Comparison of ENCODE assay signal across 8 cellular contexts in genomic region chr2:136025057-136025973, GRCh38. TPM values are rescaled to one million over a fixed set of nuclear protein-coding genes. Genes with fewer than 3 reads are reported as not detected.
DNase-seq lines count a peak whose midpoint lies in the region; ATAC-seq and TF ChIP-seq lines count a peak whose summit lies in the region.

No MANE protein-coding gene starts in this region.

- CTCF ChIA-PET in GM10248 (lab: Yijun Ruan, JAX): interaction anchor here (0.7 to 1.9 kb wide), 8 partner anchors 10 to 359 kb away, joined by 3 to 7 read pairs (median 4); no protein-coding TSS in a partner anchor

- DNase-seq in GM10248 (ENCODE audit: extremely low spot score): peak; percentile 73
- peak; percentile 80 for DNase-seq in SK-N-DZ (ENCODE audit: low spot score)
- peak; percentile 65 to 76 (median 74) for DNase-seq in right lobe of liver
- peak; percentile 6 for DNase-seq in stimulated activated CD8-positive, alpha-beta memory T cell treated with anti-CD3 and anti-CD28 coated beads, Interleukin-12 subunit alpha, Interleukin-12 subunit beta, amount 100 ng/mL, for 4 hours (ENCODE audit: low read depth)
- no peak for DNase-seq in KG1 (lab: John Stamatoyannopoulos, UW)

- intact Hi-C loops in right lobe of liver (cut with DNase I): no loop called here

- TF ChIP-seq CTCF in GM10248 (IDR thresholded peaks at IDR 0.05; ENCODE audit: control extremely low read depth, extremely low read depth, low read depth, missing control alignments) (no peak), right lobe of liver (IDR thresholded peaks at IDR 0.05) (no peak)

- 2 to 3% methylated on average over 43 of the region's 43 CpGs for WGBS in ectodermal cell, 2 experiments
- WGBS in right lobe of liver (ENCODE audit: insufficient coverage, low coverage, low lambda C conversion rate, missing lambda C conversion rate): 37% methylated on average over 26 of the region's 43 CpGs

- no peak for TF ChIP-seq POLR2A in right lobe of liver (IDR thresholded peaks at IDR 0.05)

- H3K4me1 ChIP-seq in ectodermal cell (ENCODE audit: control insufficient read depth, insufficient read depth, low read length): peaks cover 59% of the 10 kb centered on the region
- H3K4me1 ChIP-seq in right lobe of liver: no peaks in the 10 kb centered on the region

- POLR2A ChIA-PET in GM10248 (lab: Yijun Ruan, JAX): interaction anchor here (0.6 kb wide), 1 partner anchor 149 kb away, joined by 3 read pairs; no protein-coding TSS in a partner anchor

- H3K27me3 ChIP-seq in ectodermal cell (ENCODE audit: control insufficient read depth, insufficient read depth, low read length, poor library complexity, severe bottlenecking) (no peaks in the 10 kb centered on the region), right lobe of liver (no peaks in the 10 kb centered on the region)

- H3K36me3 ChIP-seq in ectodermal cell (ENCODE audit: control insufficient read depth, insufficient read depth, low read length) (no peaks in the 10 kb centered on the region), right lobe of liver (no peaks in the 10 kb centered on the region)

- H3K27ac ChIP-seq in ectodermal cell (ENCODE audit: insufficient read depth, low read depth, low read length, poor library complexity, severe bottlenecking) (peak overlapping the region; percentile 99), right lobe of liver (no peak overlapping the region)

- H3K4me3 ChIP-seq in ectodermal cell (ENCODE audit: insufficient read depth, low read depth, low read length) (peak overlapping the region; percentile 3), right lobe of liver (no peak overlapping the region)

- ATAC-seq in HG03432 (IDR thresholded peaks at IDR 0.05; ENCODE audit: unreplicated experiment) (peak; percentile 59), right lobe of liver (peak; percentile 72 to 93 (median 86)), GM21717 (IDR thresholded peaks at IDR 0.05; ENCODE audit: unreplicated experiment) (no peak)

- no peaks in the 10 kb centered on the region for H3K9me3 ChIP-seq in ectodermal cell (ENCODE audit: control insufficient read depth, low read length)
- no peaks in the 10 kb centered on the region for H3K9me3 ChIP-seq in right lobe of liver

RNA-seq across cellular contexts. Expression of gene DARS1, which starts 39.9 kb away (rescaled TPM):
- polyA plus RNA-seq in SK-N-DZ (2014; cell fraction: cytosol; rRNA removed): 91.4 and 96.6 TPM in 2 replicates
- 38.9 and 46.8 TPM in 2 replicates for polyA plus RNA-seq in SK-N-DZ (2014; cell fraction: nucleus; rRNA removed)
- 103 TPM for polyA plus RNA-seq in ectodermal cell (2013, experiment 1 of 4)
- polyA plus RNA-seq in ectodermal cell (2013, experiment 2 of 4): 105 TPM
- 92.0 TPM for polyA plus RNA-seq in ectodermal cell (2013, experiment 3 of 4)
- polyA plus RNA-seq in ectodermal cell (2013, experiment 4 of 4): 99.5 TPM
- 10 to 100 TPM; 19.9 to 49.1 (median 34.8) TPM for total RNA-seq in right lobe of liver
